In the genomic region with DNA sequence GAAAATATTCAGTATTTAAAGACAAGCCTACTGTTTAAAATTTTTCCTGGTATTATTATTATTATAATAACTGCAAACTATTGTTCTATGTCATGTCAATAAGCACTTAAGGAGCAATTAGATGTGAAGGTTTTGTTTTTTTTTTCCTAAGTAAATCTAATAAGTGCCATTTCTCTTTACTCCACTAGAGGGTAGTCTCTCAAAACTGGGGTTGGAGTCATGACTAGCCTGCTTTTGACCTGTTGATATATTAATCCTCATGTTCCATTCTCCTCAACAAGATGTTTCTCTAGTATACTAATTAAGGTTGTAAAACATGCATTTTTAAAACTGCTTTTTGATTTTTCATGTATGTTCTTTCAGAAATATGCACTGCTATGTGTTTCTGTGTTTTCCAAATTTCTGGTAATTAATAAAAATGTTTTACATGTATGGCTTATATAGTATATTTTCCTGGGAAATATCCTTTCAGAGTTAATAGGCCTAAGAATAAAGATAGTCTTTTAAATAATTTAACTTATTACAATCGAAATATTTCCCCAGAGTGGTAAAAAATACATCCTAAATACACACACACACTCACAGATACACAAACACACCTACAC, we compare ENCODE assay signal across 8 cellular contexts. TPM values are rescaled to one million over a fixed set of nuclear protein-coding genes. Genes with fewer than 3 reads are reported as not detected.
DNase-seq lines count a peak whose midpoint lies in the region; ATAC-seq and TF ChIP-seq lines count a peak whose summit lies in the region.

No MANE protein-coding gene starts in this region.

- peak; percentile 89 for TF ChIP-seq CTCF in type B pancreatic cell (conservative IDR thresholded peaks at IDR 0.05)

- no peaks in the 10 kb centered on the region for H3K27me3 Mint-ChIP-seq in type B pancreatic cell

- H3K4me3 Mint-ChIP-seq in type B pancreatic cell = no peak overlapping the region

- no peaks in the 10 kb centered on the region for H3K9me3 Mint-ChIP-seq in activated naive CD4-positive, alpha-beta T cell treated with anti-CD3 and anti-CD28 coated beads, Interleukin-2, amount 50 U/mL, for 72 hours
- no peaks in the 10 kb centered on the region for H3K9me3 Mint-ChIP-seq in type B pancreatic cell

- peaks cover 4 to 42% of the 10 kb centered on the region in 2 donors for H3K36me3 Mint-ChIP-seq in activated naive CD4-positive, alpha-beta T cell treated with anti-CD3 and anti-CD28 coated beads, Interleukin-2, amount 50 U/mL, for 72 hours
- no peaks in the 10 kb centered on the region for H3K36me3 Mint-ChIP-seq in type B pancreatic cell

- H3K4me1 Mint-ChIP-seq in type B pancreatic cell (ENCODE audit: unreplicated experiment) = peaks cover 29% of the 10 kb centered on the region

- ATAC-seq in activated naive CD4-positive, alpha-beta T cell treated with anti-CD3 and anti-CD28 coated beads, Interleukin-2, amount 50 U/mL, for 72 hours = no peak
- ATAC-seq in HG02885 (IDR thresholded peaks at IDR 0.05; ENCODE audit: poor library complexity, unreplicated experiment) = peak; percentile 40

- H3K27ac Mint-ChIP-seq in activated naive CD4-positive, alpha-beta T cell treated with anti-CD3 and anti-CD28 coated beads, Interleukin-2, amount 50 U/mL, for 72 hours = peak overlapping the region; percentile 14 to 98
- H3K27ac Mint-ChIP-seq in type B pancreatic cell = no peak overlapping the region

- DNase-seq in activated naive CD4-positive, alpha-beta T cell treated with anti-CD3 and anti-CD28 coated beads, Interleukin-2, amount 50 U/mL, for 72 hours (ENCODE audit: low spot score in 2 of 2) = no peak
- DNase-seq in activated naive CD4-positive, alpha-beta T cell treated with anti-CD3 and anti-CD28 coated beads, Interleukin-2, amount 50 U/mL, for 16 hours = no peak
- DNase-seq in NCI-H2227 treated with DMSO at 0.1 percent for 48 hours (lab: John Stamatoyannopoulos, UW) (peak; percentile 74), amniotic epithelial cell (ENCODE audit: low read depth) (peak; percentile 47), iPS DF 4.7 (ENCODE audit: extremely low read depth, low spot score) (peak; percentile 5), type B pancreatic cell (ENCODE audit: extremely low spot score, unreplicated experiment) (no peak), GF-D8 (lab: John Stamatoyannopoulos, UW) (no peak)

RNA-seq across cellular contexts. Expression of gene LRRN3, which starts 1.0 kb away (rescaled TPM):
- total RNA-seq in activated naive CD4-positive, alpha-beta T cell treated with anti-CD3 and anti-CD28 coated beads, Interleukin-2, amount 50 U/mL, for 72 hours = 10 to 100 TPM in 1 of 2 donors, 1 to 10 TPM in 1; 9.3 to 29.6 TPM
- total RNA-seq in type B pancreatic cell (ENCODE audit: low replicate concordance) = 4.9 and 12.9 TPM in 2 replicates

Comparison
In these comparisons a context has a peak if more than half of its experiments do, and no peak if none do; other contexts are left out.
1. DNase-seq: peak in NCI-H2227 treated with DMSO at 0.1 percent for 48 hours (single experiment), amniotic epithelial cell (single experiment) and iPS DF 4.7 (single experiment); none in activated naive CD4-positive, alpha-beta T cell treated with anti-CD3 and anti-CD28 coated beads, Interleukin-2, amount 50 U/mL, for 72 hours (0 of 2), activated naive CD4-positive, alpha-beta T cell treated with anti-CD3 and anti-CD28 coated beads, Interleukin-2, amount 50 U/mL, for 16 hours (single experiment), type B pancreatic cell (single experiment) and GF-D8 (single experiment).